Comparison of ENCODE assay signal across 23 cellular contexts in genomic region chr4:956531-957230, GRCh38. TPM values are rescaled to one million over a fixed set of nuclear protein-coding genes. Genes with fewer than 3 reads are reported as not detected.
DNase-seq lines count a peak whose midpoint lies in the region; ATAC-seq and TF ChIP-seq lines count a peak whose summit lies in the region.
"Had no signal": no experiment of that assay in that cellular context is flagged by ENCODE, and none has a peak within 500 bp of the region (broad histone marks: within the 10 kb centered on the region; RNA-seq: fewer than 3 reads in every experiment).

No MANE protein-coding gene starts in this region.

- H3K36me3 Mint-ChIP-seq in activated naive CD8-positive, alpha-beta T cell treated with anti-CD3 and anti-CD28 coated beads, Interleukin-2, amount 10 ng/mL, durations not matched to agents 7 days and 5 days, result peaks cover 3% of the 10 kb centered on the region
- peaks cover 4% of the 10 kb centered on the region for H3K36me3 Mint-ChIP-seq in activated naive CD8-positive, alpha-beta T cell treated with anti-CD3 and anti-CD28 coated beads, Interleukin-2, amount 50 U/mL, for 24 hours (ENCODE audit: low read depth)
- H3K36me3 Mint-ChIP-seq in chondrocyte (ENCODE audit: low read depth) (peaks cover 11% of the 10 kb centered on the region), nephron progenitor cell (ENCODE audit: low read depth) (peaks cover 9% of the 10 kb centered on the region), GM23338 (ENCODE audit: low read depth) (no peaks in the 10 kb centered on the region; the same call in 2 of the 3 replicates)

- TF ChIP-seq CTCF in chondrocyte (IDR thresholded peaks at IDR 0.05) (no peak), nephron progenitor cell (IDR thresholded peaks at IDR 0.05) (no peak), GM23338 (conservative IDR thresholded peaks at IDR 0.05; ENCODE audit: low read depth in 2 of 2) (no peak)

- H3K4me3 ChIP-seq in GM23338, result no peak overlapping the region
- H3K4me3 ChIP-seq: A549 had no signal

- H3K36me3 ChIP-seq in GM23338 (ENCODE audit: insufficient read depth), result no peaks in the 10 kb centered on the region

- no peak for DNase-seq in activated naive CD8-positive, alpha-beta T cell treated with anti-CD3 and anti-CD28 coated beads, Interleukin-2, amount 10 ng/mL, durations not matched to agents 7 days and 5 days
- DNase-seq in activated naive CD8-positive, alpha-beta T cell treated with anti-CD3 and anti-CD28 coated beads, Interleukin-2, amount 50 U/mL, for 24 hours, result no peak
- peak; percentile 71 for DNase-seq in chondrocyte (ENCODE audit: low spot score)
- DNase-seq in nephron progenitor cell, result no peak
- no peak for DNase-seq in GM23338 (ENCODE audit: low spot score)
- DNase-seq in NCI-H1694 treated with DMSO at 0.1 percent for 48 hours (lab: John Stamatoyannopoulos, UW), result no peak
- DNase-seq: CD4-positive, alpha-beta T cell; DMS153; GDM1; KG1; NCI-H1105 treated with DMSO at 0.1 percent for 48 hours; NCI-H1694; NCI-H2107; NCI-H510A treated with DMSO at 0.1 percent for 48 hours; NCI-H774; SHP77 had no signal

- no peaks in the 10 kb centered on the region for H3K4me1 ChIP-seq in GM23338 (ENCODE audit: insufficient read depth)
- H3K4me1 ChIP-seq: A549, Caco-2 had no signal

- H4K20me1 ChIP-seq in GM23338 (replicated peaks; ENCODE audit: insufficient read depth), result no peaks in the 10 kb centered on the region; the same call in 1 of the 2 replicates

- no peaks in the 10 kb centered on the region for H3K4me1 Mint-ChIP-seq in activated naive CD8-positive, alpha-beta T cell treated with anti-CD3 and anti-CD28 coated beads, Interleukin-2, amount 10 ng/mL, durations not matched to agents 7 days and 5 days
- no peaks in the 10 kb centered on the region for H3K4me1 Mint-ChIP-seq in activated naive CD8-positive, alpha-beta T cell treated with anti-CD3 and anti-CD28 coated beads, Interleukin-2, amount 50 U/mL, for 24 hours
- no peaks in the 10 kb centered on the region for H3K4me1 Mint-ChIP-seq in chondrocyte (ENCODE audit: low read depth)
- peaks cover 23% of the 10 kb centered on the region for H3K4me1 Mint-ChIP-seq in nephron progenitor cell
- no peaks in the 10 kb centered on the region for H3K4me1 Mint-ChIP-seq in GM23338

- H3K27ac Mint-ChIP-seq in activated naive CD8-positive, alpha-beta T cell treated with anti-CD3 and anti-CD28 coated beads, Interleukin-2, amount 10 ng/mL, durations not matched to agents 7 days and 5 days, result peak overlapping the region; percentile 42
- no peak overlapping the region for H3K27ac Mint-ChIP-seq in activated naive CD8-positive, alpha-beta T cell treated with anti-CD3 and anti-CD28 coated beads, Interleukin-2, amount 50 U/mL, for 24 hours
- H3K27ac Mint-ChIP-seq in chondrocyte (ENCODE audit: unreplicated experiment), result peak overlapping the region; percentile 5
- peak overlapping the region; percentile 94 for H3K27ac Mint-ChIP-seq in nephron progenitor cell
- no peak overlapping the region for H3K27ac Mint-ChIP-seq in GM23338
- H3K27ac Mint-ChIP-seq: CD4-positive, alpha-beta T cell had no signal

- H3K27me3 Mint-ChIP-seq in activated naive CD8-positive, alpha-beta T cell treated with anti-CD3 and anti-CD28 coated beads, Interleukin-2, amount 10 ng/mL, durations not matched to agents 7 days and 5 days, result no peaks in the 10 kb centered on the region
- no peaks in the 10 kb centered on the region for H3K27me3 Mint-ChIP-seq in activated naive CD8-positive, alpha-beta T cell treated with anti-CD3 and anti-CD28 coated beads, Interleukin-2, amount 50 U/mL, for 24 hours
- H3K27me3 Mint-ChIP-seq in chondrocyte (ENCODE audit: low read depth) (no peaks in the 10 kb centered on the region), nephron progenitor cell (ENCODE audit: low read depth, poor library complexity) (no peaks in the 10 kb centered on the region), GM23338 (ENCODE audit: insufficient read depth, low read depth, poor library complexity) (peaks cover 4% of the 10 kb centered on the region)
- H3K27me3 Mint-ChIP-seq: CD4-positive, alpha-beta T cell had no signal

- H3K4me3 Mint-ChIP-seq in activated naive CD8-positive, alpha-beta T cell treated with anti-CD3 and anti-CD28 coated beads, Interleukin-2, amount 10 ng/mL, durations not matched to agents 7 days and 5 days, result no peak overlapping the region
- H3K4me3 Mint-ChIP-seq in activated naive CD8-positive, alpha-beta T cell treated with anti-CD3 and anti-CD28 coated beads, Interleukin-2, amount 50 U/mL, for 24 hours, result no peak overlapping the region
- no peak overlapping the region for H3K4me3 Mint-ChIP-seq in chondrocyte (ENCODE audit: unreplicated experiment)
- H3K4me3 Mint-ChIP-seq in nephron progenitor cell, result no peak overlapping the region
- no peak overlapping the region for H3K4me3 Mint-ChIP-seq in GM23338
- H3K4me3 Mint-ChIP-seq: CD4-positive, alpha-beta T cell had no signal

- POLR2A ChIA-PET in activated naive CD8-positive, alpha-beta T cell treated with anti-CD3 and anti-CD28 coated beads, Interleukin-2, amount 10 ng/mL, durations not matched to agents 7 days and 5 days (lab: Charles Lee), result no interaction called here

- H3K9me3 Mint-ChIP-seq in activated naive CD8-positive, alpha-beta T cell treated with anti-CD3 and anti-CD28 coated beads, Interleukin-2, amount 10 ng/mL, durations not matched to agents 7 days and 5 days, result no peaks in the 10 kb centered on the region
- no peaks in the 10 kb centered on the region for H3K9me3 Mint-ChIP-seq in activated naive CD8-positive, alpha-beta T cell treated with anti-CD3 and anti-CD28 coated beads, Interleukin-2, amount 50 U/mL, for 24 hours
- H3K9me3 Mint-ChIP-seq in chondrocyte (ENCODE audit: low read depth) (no peaks in the 10 kb centered on the region), nephron progenitor cell (no peaks in the 10 kb centered on the region), GM23338 (no peaks in the 10 kb centered on the region)
- H3K9me3 Mint-ChIP-seq: CD4-positive, alpha-beta T cell had no signal

- H3K27me3 ChIP-seq in GM23338 (ENCODE audit: insufficient read depth), result no peaks in the 10 kb centered on the region

- no peaks in the 10 kb centered on the region for H3K9me2 ChIP-seq in GM23338 (ENCODE audit: insufficient read depth)

- peak overlapping the region; percentile 56 for H3K27ac ChIP-seq in temporal lobe (ENCODE audit: low read depth, low read length)
- H3K27ac ChIP-seq in GM23338 (ENCODE audit: low read depth), result no peak overlapping the region
- H3K27ac ChIP-seq: A549 had no signal

- no peaks in the 10 kb centered on the region for H3F3A ChIP-seq in GM23338 (replicated peaks; ENCODE audit: low read depth)

- no peaks in the 10 kb centered on the region for H3K79me2 ChIP-seq in GM23338 (replicated peaks; ENCODE audit: insufficient read depth)

- H2AFZ ChIP-seq in GM23338, result no peak overlapping the region

- H3K4me2 ChIP-seq in GM23338, result no peak overlapping the region
- H3K4me2 ChIP-seq: A549 had no signal

- ATAC-seq in activated naive CD8-positive, alpha-beta T cell treated with anti-CD3 and anti-CD28 coated beads, Interleukin-2, amount 10 ng/mL, durations not matched to agents 7 days and 5 days (ENCODE audit: low read depth), result no peak
- ATAC-seq in activated naive CD8-positive, alpha-beta T cell treated with anti-CD3 and anti-CD28 coated beads, Interleukin-2, amount 50 U/mL, for 24 hours, result no peak
- ATAC-seq in HG02973 (IDR thresholded peaks at IDR 0.05; ENCODE audit: unreplicated experiment), result no peak
- no peak for ATAC-seq in GM23338
- ATAC-seq: A549, HepG2 had no signal

TF ChIP-seq in GM23338, 12 proteins besides CTCF, POLR2A, EP300 and RAD21:
- TF ChIP-seq ETS1 (IDR thresholded peaks at IDR 0.05) (no peak), JUNB (IDR thresholded peaks at IDR 0.05; ENCODE audit: unreplicated experiment) (no peak)

RNA-seq across cellular contexts. Expression of gene DGKQ, which starts 16.7 kb away (rescaled TPM):
- 10 to 100 TPM; 31.3 to 32.4 TPM for total RNA-seq in activated naive CD8-positive, alpha-beta T cell treated with anti-CD3 and anti-CD28 coated beads, Interleukin-2, amount 10 ng/mL, durations not matched to agents 7 days and 5 days
- total RNA-seq in chondrocyte, result 15.4 to 18.6 TPM (median 17.2 TPM) in 3 replicates
- total RNA-seq in temporal lobe, result 4.9 TPM
- 18.6 and 22.4 TPM in 2 replicates for total RNA-seq in GM23338 (2014; rRNA removed; shearing (Covaris generic))
- 3.4 and 4.0 TPM in 2 replicates for polyA plus RNA-seq in GM23338 (2016; fragmentation: Nextera tagmentation; extraction: Ambion mirVana)

RNA-seq across cellular contexts. Expression of gene TMEM175, which starts 24.4 kb away (rescaled TPM):
- 10 to 100 TPM; 38.2 to 39.8 TPM for total RNA-seq in activated naive CD8-positive, alpha-beta T cell treated with anti-CD3 and anti-CD28 coated beads, Interleukin-2, amount 10 ng/mL, durations not matched to agents 7 days and 5 days
- total RNA-seq in chondrocyte, result 25.5 to 47.5 TPM (median 26.1 TPM) in 3 replicates
- 22.6 TPM for total RNA-seq in temporal lobe
- total RNA-seq in GM23338 (2014; rRNA removed; shearing (Covaris generic)), result 4.2 and 11.4 TPM in 2 replicates
- polyA plus RNA-seq in GM23338 (2016; fragmentation: Nextera tagmentation; extraction: Ambion mirVana), result 6.5 and 8.0 TPM in 2 replicates

RNA-seq across cellular contexts. Expression of gene GAK, which starts 24.6 kb away (rescaled TPM):
- 100 to 1,000 TPM; 169 to 182 TPM for total RNA-seq in activated naive CD8-positive, alpha-beta T cell treated with anti-CD3 and anti-CD28 coated beads, Interleukin-2, amount 10 ng/mL, durations not matched to agents 7 days and 5 days
- total RNA-seq in chondrocyte (61.4 to 85.7 TPM (median 69.2 TPM) in 3 replicates), temporal lobe (46.2 TPM)
- total RNA-seq in GM23338 (2014; rRNA removed; shearing (Covaris generic)), result 88.6 and 124 TPM in 2 replicates
- polyA plus RNA-seq in GM23338 (2016; fragmentation: Nextera tagmentation; extraction: Ambion mirVana), result 47.9 and 48.5 TPM in 2 replicates

RNA-seq across cellular contexts. Expression of gene IDUA, which starts 30.2 kb away (rescaled TPM):
- total RNA-seq in activated naive CD8-positive, alpha-beta T cell treated with anti-CD3 and anti-CD28 coated beads, Interleukin-2, amount 10 ng/mL, durations not matched to agents 7 days and 5 days, result 10 to 100 TPM; 37.5 to 38.7 TPM
- 42.6 to 53.0 TPM (median 46.0 TPM) in 3 replicates for total RNA-seq in chondrocyte
- total RNA-seq in temporal lobe, result 5.4 TPM
- 0.62 and 6.1 TPM in 2 replicates for total RNA-seq in GM23338 (2014; rRNA removed; shearing (Covaris generic))
- polyA plus RNA-seq in GM23338 (2016; fragmentation: Nextera tagmentation; extraction: Ambion mirVana), result 0.80 and 1.3 TPM in 2 replicates

RNA-seq across cellular contexts. Expression of gene SLC26A1, which starts 36.5 kb away (rescaled TPM):
- under 1 TPM; 0.25 to 0.65 TPM for total RNA-seq in activated naive CD8-positive, alpha-beta T cell treated with anti-CD3 and anti-CD28 coated beads, Interleukin-2, amount 10 ng/mL, durations not matched to agents 7 days and 5 days
- 0.72 to 1.6 TPM (median 0.75 TPM) in 3 replicates for total RNA-seq in chondrocyte
- total RNA-seq in temporal lobe, result 2.5 TPM
- 0.10 and 0.16 TPM in 2 replicates for total RNA-seq in GM23338 (2014; rRNA removed; shearing (Covaris generic))
- 0.07 and 0.27 TPM in 2 replicates for polyA plus RNA-seq in GM23338 (2016; fragmentation: Nextera tagmentation; extraction: Ambion mirVana)
- total RNA-seq: CD4-positive, alpha-beta T cell; H4 had no signal
- polyA plus RNA-seq: BJ had no signal

Comparison
In these comparisons a context has a peak if more than half of its experiments do, and no peak if none do; other contexts are left out.
1. H3K27ac Mint-ChIP-seq: peak in activated naive CD8-positive, alpha-beta T cell treated with anti-CD3 and anti-CD28 coated beads, Interleukin-2, amount 10 ng/mL, durations not matched to agents 7 days and 5 days (single experiment), chondrocyte (single experiment) and nephron progenitor cell (single experiment); none in activated naive CD8-positive, alpha-beta T cell treated with anti-CD3 and anti-CD28 coated beads, Interleukin-2, amount 50 U/mL, for 24 hours (single experiment) and GM23338 (single experiment).